In the genomic region with DNA sequence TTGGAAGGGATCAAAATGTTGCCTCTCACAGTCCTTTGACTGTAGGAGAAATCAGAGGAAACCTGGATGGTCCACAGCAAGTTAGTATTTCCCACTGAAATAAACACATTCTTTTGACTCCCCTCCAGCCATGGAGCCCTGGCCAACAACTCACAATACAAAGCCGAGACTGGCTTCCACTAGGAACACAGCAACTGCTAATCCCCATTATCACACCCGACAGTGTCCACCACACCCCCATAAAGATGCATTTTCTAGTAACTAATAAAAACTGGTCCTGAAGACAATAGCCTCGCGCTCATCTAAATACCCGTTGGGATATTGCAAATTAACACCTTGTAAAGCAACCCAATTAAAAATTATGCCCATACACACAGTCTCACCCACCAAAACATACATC, we compare ENCODE assay signal across 9 cellular contexts. TPM values are rescaled to one million over a fixed set of nuclear protein-coding genes. Genes with fewer than 3 reads are reported as not detected.
DNase-seq lines count a peak whose midpoint lies in the region; ATAC-seq lines count a peak whose summit lies in the region.
"Had no signal": no experiment of that assay in that cellular context is flagged by ENCODE, and none has a peak within 500 bp of the region (broad histone marks: within the 10 kb centered on the region; RNA-seq: fewer than 3 reads in every experiment).

No MANE protein-coding gene starts in this region.

- no peaks in the 10 kb centered on the region for H3K9me3 ChIP-seq in stomach smooth muscle (ENCODE audit: control insufficient read depth in 2 of 2, low read length in 2 of 2)
- H3K9me3 ChIP-seq: adrenal gland had no signal

- H3K4me3 ChIP-seq in stomach smooth muscle (ENCODE audit: low read length in 2 of 2) = peak overlapping the region; percentile 75 to 82

- peak overlapping the region; percentile 78 for H3K4me3 Mint-ChIP-seq in activated T-cell treated with anti-CD3 and anti-CD28 coated beads, Interleukin-2, amount 50 U/mL, for 24 hours

- H3K4me1 ChIP-seq in stomach smooth muscle (ENCODE audit: control insufficient read depth, insufficient read depth, low read length) = peaks cover 17% of the 10 kb centered on the region

- H3K27ac Mint-ChIP-seq in activated T-cell treated with anti-CD3 and anti-CD28 coated beads, Interleukin-2, amount 50 U/mL, for 24 hours = no peak overlapping the region

- no peak for DNase-seq in activated T-cell treated with anti-CD3 and anti-CD28 coated beads, Interleukin-2, amount 50 U/mL, for 24 hours
- DNase-seq in activated T-cell treated with anti-CD3 and anti-CD28 coated beads for 4 hours = no peak
- peak; percentile 10 for DNase-seq in inferior parietal cortex (ENCODE audit: extremely low spot score)
- no peak for DNase-seq in H4 (ENCODE audit: low spot score)
- DNase-seq in left lobe of liver (ENCODE audit: low spot score) = no peak

- H3K27ac ChIP-seq in angular gyrus (ENCODE audit: low read depth, low read length) (peak overlapping the region; percentile 77), stomach smooth muscle (ENCODE audit: low read length) (no peak overlapping the region)

- H3K9me3 Mint-ChIP-seq in activated T-cell treated with anti-CD3 and anti-CD28 coated beads, Interleukin-2, amount 50 U/mL, for 24 hours = no peaks in the 10 kb centered on the region

- no peaks in the 10 kb centered on the region for H3K36me3 ChIP-seq in stomach smooth muscle (ENCODE audit: control insufficient read depth in 2 of 2, insufficient read depth in 2 of 2, low read length in 2 of 2)
- H3K36me3 ChIP-seq: adrenal gland had no signal

- ATAC-seq in HG03280 (IDR thresholded peaks at IDR 0.05; ENCODE audit: unreplicated experiment) = no peak
- no peak for ATAC-seq in left lobe of liver

- H3K27me3 Mint-ChIP-seq in activated T-cell treated with anti-CD3 and anti-CD28 coated beads, Interleukin-2, amount 50 U/mL, for 24 hours = peaks cover 58% of the 10 kb centered on the region

- peaks cover 7% of the 10 kb centered on the region for H3K4me1 Mint-ChIP-seq in activated T-cell treated with anti-CD3 and anti-CD28 coated beads, Interleukin-2, amount 50 U/mL, for 24 hours (ENCODE audit: low read depth)

- H3K9ac ChIP-seq in stomach smooth muscle (ENCODE audit: low read length in 2 of 2) = peak overlapping the region in 1 of 2 donors; percentile 64

- peaks cover 0 to 2% of the 10 kb centered on the region in 2 donors for H3K27me3 ChIP-seq in stomach smooth muscle (ENCODE audit: control insufficient read depth in 1 of 2, insufficient read depth in 2 of 2, low read length in 2 of 2)

- no peaks in the 10 kb centered on the region for H3K36me3 Mint-ChIP-seq in activated T-cell treated with anti-CD3 and anti-CD28 coated beads, Interleukin-2, amount 50 U/mL, for 24 hours (ENCODE audit: low read depth)

RNA-seq across cellular contexts. Expression of gene MACROH2A2, which starts 0.8 kb away (rescaled TPM):
- 37.9 and 42.7 TPM in 2 replicates for total RNA-seq in H4 (2014; rRNA removed; shearing (Covaris generic))
- total RNA-seq in left lobe of liver = 5.3 TPM
